ENCODE assay signal across 2 cellular contexts in genomic region chr19:16026131-16026530, GRCh38.
TF ChIP-seq lines count a peak whose summit lies in the region.

No MANE protein-coding gene starts in this region.

TF ChIP-seq in HCT116, 20 proteins besides CTCF, POLR2A, EP300 and RAD21 (continued from another document):
- TF ChIP-seq, protein P1, sequence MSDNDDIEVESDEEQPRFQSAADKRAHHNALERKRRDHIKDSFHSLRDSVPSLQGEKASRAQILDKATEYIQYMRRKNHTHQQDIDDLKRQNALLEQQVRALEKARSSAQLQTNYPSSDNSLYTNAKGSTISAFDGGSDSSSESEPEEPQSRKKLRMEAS (IDR thresholded peaks at IDR 0.05): no peak
- TF ChIP-seq EZH2phosphoT487 (IDR thresholded peaks at IDR 0.05; ENCODE audit: borderline replicate concordance) (no peak), SP1 (IDR thresholded peaks at IDR 0.05; ENCODE audit: low read depth) (no peak), EGR1 (IDR thresholded peaks at IDR 0.05; ENCODE audit: low read depth) (no peak), CEBPB (IDR thresholded peaks at IDR 0.05; ENCODE audit: low read depth) (no peak), TCF7L2 (IDR thresholded peaks at IDR 0.05; ENCODE audit: borderline replicate concordance, extremely low read depth, insufficient read depth, insufficient read length) (no peak), EZH2 (IDR thresholded peaks at IDR 0.05) (no peak), ZNF274 (IDR thresholded peaks at IDR 0.05; ENCODE audit: low read depth, low read length) (no peak), ELF1 (IDR thresholded peaks at IDR 0.05; ENCODE audit: borderline replicate concordance, low read depth) (no peak), ZBTB33 (IDR thresholded peaks at IDR 0.05; ENCODE audit: extremely low read depth, insufficient replicate concordance, low read length) (no peak), SRF (IDR thresholded peaks at IDR 0.05; ENCODE audit: low read depth) (no peak)
- TF ChIP-seq, protein P2, sequence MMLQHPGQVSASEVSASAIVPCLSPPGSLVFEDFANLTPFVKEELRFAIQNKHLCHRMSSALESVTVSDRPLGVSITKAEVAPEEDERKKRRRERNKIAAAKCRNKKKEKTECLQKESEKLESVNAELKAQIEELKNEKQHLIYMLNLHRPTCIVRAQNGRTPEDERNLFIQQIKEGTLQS (IDR thresholded peaks at IDR 0.05): no peak

TF ChIP-seq in HepG2, 621 proteins besides CTCF, POLR2A, EP300 and RAD21:
- TF ChIP-seq ZBTB33 (CRISPR knock-in tag; IDR thresholded peaks at IDR 0.05): peak; percentile 31; the same call in 1 of the 2 replicates
- no peak for TF ChIP-seq ZNF775 (CRISPR knock-in tag; IDR thresholded peaks at IDR 0.05; ENCODE audit: borderline replicate concordance)
- no peak for TF ChIP-seq BORCS8-MEF2B (CRISPR knock-in tag; IDR thresholded peaks at IDR 0.05)
TF ChIP-seq in HepG2: peak in this region for 1.
